In genomic region chr1:13730751-13731482, GRCh38 we compare ENCODE assay signal across 8 cellular contexts. TPM values are rescaled to one million over a fixed set of nuclear protein-coding genes. Genes with fewer than 3 reads are reported as not detected.
DNase-seq lines count a peak whose midpoint lies in the region; ATAC-seq, FAIRE-seq and TF ChIP-seq lines count a peak whose summit lies in the region.

No MANE protein-coding gene starts in this region.

- DNase-seq in CD4-positive, alpha-beta memory T cell = peak; percentile 85 to 97 (median 92)
- DNase-seq in activated CD4-positive, alpha-beta T cell treated with anti-CD3 and anti-CD28 coated beads, Interleukin-2, amount 50 U/mL, for 4 hours = peak; percentile 66 to 73
- DNase-seq in endothelial cell of umbilical vein (ENCODE audit: low read depth, low spot score) = peak; percentile 20
- DNase-seq in stimulated activated CD4-positive, alpha-beta T cell treated with anti-CD3 and anti-CD28 coated beads, Interleukin-1b, Interleukin-23, amount 100 ng/mL, for 24 hours (ENCODE audit: low read depth in 4 of 4, low spot score in 1 of 4) = peak; percentile 46 to 64 (median 56)
- DNase-seq in OCI-M2 (lab: John Stamatoyannopoulos, UW; ENCODE audit: unreplicated experiment) = no peak
- DNase-seq in A172 (ENCODE audit: low spot score) = no peak

- peak overlapping the region; percentile 73 to 89 (median 84) for H3K4me3 Mint-ChIP-seq in CD4-positive, alpha-beta memory T cell

- H4K20me1 ChIP-seq in endothelial cell of umbilical vein (replicated peaks; ENCODE audit: control insufficient read depth, extremely low read depth, insufficient read depth, low read length) = no peaks in the 10 kb centered on the region

- POLR2A ChIA-PET in CD4-positive, alpha-beta memory T cell (lab: Charles Lee; ENCODE audit: partially characterized antibody) = interaction anchor here (1.0 to 8.1 kb wide), 12 partner anchors 17 to 57 kb away, joined by 3 to 188 read pairs (median 6); partner anchors contain the start of gene PRDM2
- POLR2A ChIA-PET in endothelial cell of umbilical vein (lab: Charles Lee) = no interaction called here

- peak overlapping the region; percentile 81 for H3K27ac ChIP-seq in CD4-positive, alpha-beta memory T cell (ENCODE audit: low read depth, low read length)
- H3K27ac ChIP-seq in endothelial cell of umbilical vein (ENCODE audit: insufficient read depth, low read depth, low read length) = no peak overlapping the region

- no TSS peak for BruUV-seq in endothelial cell of umbilical vein (replicated peaks; lab: Mats Ljungman, UMichigan)

- no peaks in the 10 kb centered on the region for H3K27me3 Mint-ChIP-seq in CD4-positive, alpha-beta memory T cell

- H2AFZ ChIP-seq in endothelial cell of umbilical vein (ENCODE audit: low read depth, low read length) = no peak overlapping the region

- peaks cover 0 to 10% of the 10 kb centered on the region in 2 donors for H3K36me3 Mint-ChIP-seq in CD4-positive, alpha-beta memory T cell

- no peak for TF ChIP-seq CTCF in endothelial cell of umbilical vein (IDR thresholded peaks at IDR 0.05; ENCODE audit: extremely low read depth in 1 of 2, insufficient read depth in 1 of 2, low read depth in 1 of 2, low read length in 2 of 2)

- H3K9me3 Mint-ChIP-seq in CD4-positive, alpha-beta memory T cell = peaks cover 0 to 1% (median 0%) of the 10 kb centered on the region in 8 donors

- H3K4me1 ChIP-seq in CD4-positive, alpha-beta memory T cell (ENCODE audit: insufficient read depth, low read length) = peaks cover 62% of the 10 kb centered on the region
- H3K4me1 ChIP-seq in endothelial cell of umbilical vein (ENCODE audit: control insufficient read depth, extremely low read depth, insufficient read depth, low read length) = peaks cover 5% of the 10 kb centered on the region

- H3K4me3 ChIP-seq in CD4-positive, alpha-beta memory T cell (ENCODE audit: low read length in 2 of 2) = peak overlapping the region in 1 of 2 donors; percentile 47
- no peak overlapping the region for H3K4me3 ChIP-seq in endothelial cell of umbilical vein (replicated peaks in 1 of 3; ENCODE audit: insufficient read depth in 1 of 3, low read depth in 1 of 3, low read length in 3 of 3)

- H3K9me3 ChIP-seq in CD4-positive, alpha-beta memory T cell (ENCODE audit: control insufficient read depth in 1 of 2, low read length in 2 of 2) = no peaks in the 10 kb centered on the region
- H3K9me3 ChIP-seq in endothelial cell of umbilical vein (replicated peaks; ENCODE audit: control insufficient read depth, insufficient read depth, low read length) = no peaks in the 10 kb centered on the region

- intact Hi-C loops in CD4-positive, alpha-beta memory T cell (cut with micrococcal nuclease) = loop anchor here (1.0 kb wide), 2 partner anchors 18 to 31 kb away; partner anchors contain the start of gene PRDM2
- intact Hi-C loops in endothelial cell of umbilical vein (cut with micrococcal nuclease) = no loop called here

- TF ChIP-seq POLR2A in endothelial cell of umbilical vein (IDR thresholded peaks at IDR 0.05; ENCODE audit: low read depth, low read length) = no peak

- H3K9ac ChIP-seq in endothelial cell of umbilical vein (replicated peaks; ENCODE audit: extremely low read depth, insufficient read depth, low read length) = no peak overlapping the region

- peak overlapping the region; percentile 92 to 100 (median 99) for H3K27ac Mint-ChIP-seq in CD4-positive, alpha-beta memory T cell

- no peaks in the 10 kb centered on the region for H3K36me3 ChIP-seq in CD4-positive, alpha-beta memory T cell (ENCODE audit: insufficient read depth, low read length)
- no peaks in the 10 kb centered on the region for H3K36me3 ChIP-seq in endothelial cell of umbilical vein (ENCODE audit: control insufficient read depth in 2 of 2, extremely low read depth in 1 of 2, insufficient read depth in 2 of 2, low read length in 2 of 2)

- no peak overlapping the region for H3K4me2 ChIP-seq in endothelial cell of umbilical vein (ENCODE audit: insufficient read depth, low read length)

- no peaks in the 10 kb centered on the region for H3K79me2 ChIP-seq in endothelial cell of umbilical vein (ENCODE audit: control insufficient read depth, insufficient read depth, low read length)

- peak; percentile 21 for FAIRE-seq in endothelial cell of umbilical vein (lab: Jason Lieb, UNC)

- dilution Hi-C loops in endothelial cell of umbilical vein (cut with MboI; ENCODE audit: extremely low pct_ligation_motif_present, low sequenced_read_pairs) = no loop called here

- peaks cover 54 to 93% (median 67%) of the 10 kb centered on the region in 4 donors for H3K4me1 Mint-ChIP-seq in CD4-positive, alpha-beta memory T cell

- no peaks in the 10 kb centered on the region for H3K27me3 ChIP-seq in CD4-positive, alpha-beta memory T cell (ENCODE audit: insufficient read depth, low read length)
- no peaks in the 10 kb centered on the region for H3K27me3 ChIP-seq in endothelial cell of umbilical vein (ENCODE audit: control insufficient read depth in 2 of 2, insufficient read depth in 2 of 2, low read length in 2 of 2)

- ATAC-seq in GM19452 (IDR thresholded peaks at IDR 0.05; ENCODE audit: unreplicated experiment) = peak; percentile 92
- ATAC-seq in HG03571 (IDR thresholded peaks at IDR 0.05; ENCODE audit: unreplicated experiment) = peak; percentile 94

- CTCF ChIA-PET in CD4-positive, alpha-beta memory T cell (lab: Charles Lee; ENCODE audit: partially characterized antibody) = interaction anchor here (0.7 to 4.9 kb wide), 11 partner anchors 11 to 66 kb away, joined by 3 to 30 read pairs (median 4); no protein-coding TSS in a partner anchor
- CTCF ChIA-PET in endothelial cell of umbilical vein (lab: Charles Lee) = no interaction called here

- H3K9me1 ChIP-seq in endothelial cell of umbilical vein (replicated peaks; ENCODE audit: control insufficient read depth, extremely low read depth, insufficient read depth, low read length) = no peaks in the 10 kb centered on the region

TF ChIP-seq in endothelial cell of umbilical vein, 7 proteins besides CTCF, POLR2A, EP300 and RAD21:
- TF ChIP-seq GATA2 (IDR thresholded peaks at IDR 0.05; ENCODE audit: insufficient read depth, insufficient read length, low read depth, low read length) (no peak), JUN (IDR thresholded peaks at IDR 0.05; ENCODE audit: borderline replicate concordance, insufficient read depth, insufficient read length, low read depth) (no peak), POLR2AphosphoS5 (IDR thresholded peaks at IDR 0.05; ENCODE audit: insufficient read depth, low read depth, low read length) (no peak), EZH2 (IDR thresholded peaks at IDR 0.05; ENCODE audit: borderline replicate concordance, low read depth, low read length, severe bottlenecking) (no peak), MYC (IDR thresholded peaks at IDR 0.05; ENCODE audit: low read depth, low read length) (no peak), MAX (IDR thresholded peaks at IDR 0.05; ENCODE audit: insufficient read depth, insufficient read length) (no peak), FOS (IDR thresholded peaks at IDR 0.05; ENCODE audit: borderline replicate concordance, insufficient read depth, low read length) (no peak)

RNA-seq across cellular contexts. Expression of gene PRDM2, which starts 30.9 kb away (rescaled TPM):
- 100 to 1,000 TPM; 113 to 118 TPM for total RNA-seq in CD4-positive, alpha-beta memory T cell
- 10 to 100 TPM in 1 of 2 donors, 1 to 10 TPM in 1; 6.7 to 23.5 TPM for polyA plus RNA-seq in CD4-positive, alpha-beta memory T cell
- total RNA-seq in endothelial cell of umbilical vein = 35.7 and 36.6 TPM in 2 replicates
- polyA plus RNA-seq in endothelial cell of umbilical vein = 8.9 and 11.3 TPM in 2 replicates
- polyA plus RNA-seq in endothelial cell of umbilical vein (2011; cell fraction: cytosol; rRNA removed) = 9.8 and 10.1 TPM in 2 replicates
- 28.0 and 31.3 TPM in 2 replicates for polyA plus RNA-seq in endothelial cell of umbilical vein (2011; cell fraction: nucleus; rRNA removed)
- 13.7 and 14.3 TPM in 2 replicates for polyA plus RNA-seq in endothelial cell of umbilical vein (2012)
- 18.7 and 25.9 TPM in 2 replicates for polyA minus RNA-seq in endothelial cell of umbilical vein
- 5.0 TPM for polyA minus RNA-seq in endothelial cell of umbilical vein (2011; cell fraction: cytosol; rRNA and poly(A)+ RNA removed)
- polyA minus RNA-seq in endothelial cell of umbilical vein (2011; cell fraction: nucleus; rRNA and poly(A)+ RNA removed) = 29.6 and 31.3 TPM in 2 replicates
- total RNA-seq in A172 (2014; rRNA removed; shearing (Covaris generic)) = 2.5 and 3.6 TPM in 2 replicates

Comparison
In these comparisons a context has a peak if more than half of its experiments do, and no peak if none do; other contexts are left out.
1. DNase-seq: peak in CD4-positive, alpha-beta memory T cell (5 of 5), activated CD4-positive, alpha-beta T cell treated with anti-CD3 and anti-CD28 coated beads, Interleukin-2, amount 50 U/mL, for 4 hours (2 of 2), endothelial cell of umbilical vein (single experiment) and stimulated activated CD4-positive, alpha-beta T cell treated with anti-CD3 and anti-CD28 coated beads, Interleukin-1b, Interleukin-23, amount 100 ng/mL, for 24 hours (4 of 4); none in OCI-M2 (single experiment) and A172 (single experiment).